Comparison of ENCODE assay signal across 1 cellular context in genomic region chr17:81998222-81998621, GRCh38.
TF ChIP-seq lines count a peak whose summit lies in the region.

No MANE protein-coding gene starts in this region.

TF ChIP-seq in endothelial cell of umbilical vein, 7 proteins besides CTCF, POLR2A, EP300 and RAD21:
- TF ChIP-seq FOS (IDR thresholded peaks at IDR 0.05; ENCODE audit: borderline replicate concordance, insufficient read depth, low read length) (no peak), EZH2 (IDR thresholded peaks at IDR 0.05; ENCODE audit: borderline replicate concordance, low read depth, low read length, severe bottlenecking) (no peak), GATA2 (IDR thresholded peaks at IDR 0.05; ENCODE audit: insufficient read depth, insufficient read length, low read depth, low read length) (no peak), JUN (IDR thresholded peaks at IDR 0.05; ENCODE audit: borderline replicate concordance, insufficient read depth, insufficient read length, low read depth) (no peak), POLR2AphosphoS5 (IDR thresholded peaks at IDR 0.05; ENCODE audit: insufficient read depth, low read depth, low read length) (no peak), MAX (IDR thresholded peaks at IDR 0.05; ENCODE audit: insufficient read depth, insufficient read length) (no peak), MYC (IDR thresholded peaks at IDR 0.05; ENCODE audit: low read depth, low read length) (no peak)
